ENCODE assay signal across 15 cellular contexts in the genomic region with DNA sequence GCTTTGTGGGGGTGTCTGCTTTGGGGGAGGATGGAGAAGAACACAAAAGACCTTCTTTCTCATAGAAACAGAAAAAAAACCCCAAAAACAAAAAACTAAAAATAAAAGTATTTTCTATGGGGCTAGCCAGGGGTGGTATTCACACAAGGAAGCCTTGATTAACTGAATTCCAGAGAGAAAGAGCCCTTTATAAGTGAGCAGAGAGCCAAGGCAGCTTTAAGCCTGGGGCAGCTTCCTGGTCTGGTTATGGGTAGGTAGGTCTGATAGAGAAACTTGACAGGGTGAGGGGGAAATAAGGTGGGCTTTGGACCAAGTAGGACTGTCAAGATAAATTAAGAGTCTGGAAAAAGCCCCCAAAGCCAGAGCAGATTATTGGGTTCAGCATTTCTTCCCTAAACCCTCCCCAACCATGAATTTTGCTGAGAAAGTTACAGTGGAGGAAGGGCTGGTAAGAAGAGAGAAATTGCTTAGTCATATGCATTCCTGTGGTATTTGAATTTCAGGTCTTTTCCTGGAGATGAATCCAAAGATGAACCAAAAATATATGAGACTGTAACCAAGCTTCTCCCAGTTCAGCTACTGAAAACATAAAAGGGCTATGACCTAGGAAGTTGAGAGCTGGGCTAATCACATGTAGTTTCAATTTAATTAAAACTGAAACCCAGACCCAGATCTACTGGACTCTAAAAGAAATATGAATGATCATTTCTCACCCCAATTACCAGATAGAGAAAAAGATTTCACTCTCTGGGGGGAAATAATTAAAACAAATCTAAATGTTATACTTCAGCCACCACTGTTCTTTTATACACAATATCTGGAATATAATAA.
A peak's percentile ranks its signal among the peaks of the same experiment; 100 is the strongest.
DNase-seq lines count a peak whose midpoint lies in the region; ATAC-seq and TF ChIP-seq lines count a peak whose summit lies in the region.
"Had no signal": no experiment of that assay in that cellular context is flagged by ENCODE, and none has a peak within 500 bp of the region (broad histone marks: within the 10 kb centered on the region; RNA-seq: fewer than 3 reads in every experiment).

No MANE protein-coding gene starts in this region.

- TF ChIP-seq CTCF in GM12865 (IDR thresholded peaks at IDR 0.05; ENCODE audit: insufficient read depth, low read depth, low read length, missing control alignments) = no peak
- TF ChIP-seq CTCF in colonic mucosa (IDR thresholded peaks at IDR 0.05) = no peak

- no peaks in the 10 kb centered on the region for H3K27me3 ChIP-seq in colonic mucosa

- H3K9ac ChIP-seq in colonic mucosa (ENCODE audit: low read depth in 2 of 2, low read length in 2 of 2) = no peak overlapping the region

- H3K27ac ChIP-seq in epithelial cell of prostate (peak overlapping the region; percentile 31), colonic mucosa (no peak overlapping the region)
- H3K27ac ChIP-seq: prostate gland had no signal

- H3K9me3 ChIP-seq in colonic mucosa = no peaks in the 10 kb centered on the region
- H3K9me3 ChIP-seq: prostate gland had no signal

- H3K36me3 ChIP-seq in colonic mucosa = no peaks in the 10 kb centered on the region
- H3K36me3 ChIP-seq: prostate gland had no signal

- intact Hi-C loops in sciatic nerve (cut with DNase I) (no loop called here), colonic mucosa (cut with DNase I) (no loop called here)

- no peaks in the 10 kb centered on the region for H3K4me1 ChIP-seq in colonic mucosa
- H3K4me1 ChIP-seq: prostate gland had no signal

- H3K4me3 ChIP-seq in GM12865 (ENCODE audit: low read depth, low read length) (no peak overlapping the region), colonic mucosa (no peak overlapping the region)
- H3K4me3 ChIP-seq: prostate gland had no signal

- no peak for ATAC-seq in sciatic nerve

- DNase-seq in GM12865 (ENCODE audit: low read depth) (peak; percentile 50), RPMI7951 (ENCODE audit: low read depth) (peak; percentile 16), epithelial cell of prostate (ENCODE audit: low read depth, low spot score) (no peak), renal cortical epithelial cell (ENCODE audit: low read depth) (peak; percentile 68), T-helper 1 cell (no peak), Ammon's horn (ENCODE audit: low spot score) (no peak), sciatic nerve (ENCODE audit: low spot score) (no peak), colonic mucosa (no peak)
- DNase-seq: activated naive CD8-positive, alpha-beta T cell treated with anti-CD3 and anti-CD28 coated beads, Interleukin-2, amount 10 ng/mL, durations not matched to agents 7 days and 5 days; DND-41; hippocampal formation; midbrain; stimulated activated CD4-positive, alpha-beta T cell treated with anti-CD3 and anti-CD28 coated beads, Interleukin-4, amount 100 ng/mL, for 4 hours; T1000 had no signal

Comparison
In these comparisons a context has a peak if more than half of its experiments do, and no peak if none do; other contexts are left out.
1. DNase-seq: peak in GM12865 (single experiment), RPMI7951 (single experiment) and renal cortical epithelial cell (single experiment); none in epithelial cell of prostate (single experiment), T-helper 1 cell (0 of 5), Ammon's horn (single experiment), sciatic nerve (single experiment) and colonic mucosa (single experiment).